Comparison of ENCODE assay signal across 24 cellular contexts in genomic region chr11:26676641-26677040, GRCh38. TPM values are rescaled to one million over a fixed set of nuclear protein-coding genes. Genes with fewer than 3 reads are reported as not detected.
"Had no signal": no experiment of that assay in that cellular context is flagged by ENCODE, and none has a peak within 500 bp of the region (broad histone marks: within the 10 kb centered on the region; RNA-seq: fewer than 3 reads in every experiment).

No MANE protein-coding gene starts in this region.

- H3K27me3 Mint-ChIP-seq: activated naive CD8-positive, alpha-beta T cell treated with anti-CD3 and anti-CD28 coated beads, Interleukin-2, amount 10 ng/mL, durations not matched to agents 7 days and 5 days had no signal

- H3K36me3 Mint-ChIP-seq: activated naive CD8-positive, alpha-beta T cell treated with anti-CD3 and anti-CD28 coated beads, Interleukin-2, amount 10 ng/mL, durations not matched to agents 7 days and 5 days; WTC11 had no signal

- H3K9me3 Mint-ChIP-seq: T-helper 1 cell treated with Interleukin-12 subunit alpha and Interleukin-12 subunit beta and Interleukin-4 antibody, amounts not matched to agents 30 μg/mL and 1 μg/mL, for 36 hours; WTC11 had no signal

- H3K27ac ChIP-seq: adrenal gland had no signal

- H3K27me3 ChIP-seq: adrenal gland had no signal

- DNase-seq: activated CD4-positive, alpha-beta T cell treated with anti-CD3 and anti-CD28 coated beads for 48 hours; activated CD4-positive, alpha-beta T cell treated with anti-CD3 and anti-CD28 coated beads, Interleukin-2, amount 50 U/mL, for 4 hours; activated CD4-positive, CD25-positive, alpha-beta regulatory T cell treated with anti-CD3 and anti-CD28 coated beads, Interleukin-2, amount 50 U/mL, for 72 hours; activated CD8-positive, alpha-beta memory T cell treated with anti-CD3 and anti-CD28 coated beads, Interleukin-2, amount 50 U/mL, for 48 hours; activated CD8-positive, alpha-beta T cell treated with anti-CD3 and anti-CD28 coated beads, Interleukin-2, amount 10 ng/mL, durations not matched to agents 7 days and 5 days; activated naive CD4-positive, alpha-beta T cell treated with anti-CD3 and anti-CD28 coated beads, Interleukin-2, amount 50 U/mL, for 16 hours; activated naive CD8-positive, alpha-beta T cell treated with anti-CD3 and anti-CD28 coated beads, Interleukin-2, amount 10 ng/mL, durations not matched to agents 7 days and 5 days; activated T-cell treated with anti-CD3 and anti-CD28 coated beads, Interleukin-2, amount 50 U/mL, for 1 hour; adrenal gland; anterior cingulate cortex; central memory CD4-positive, alpha-beta T cell; Karpas-422; NCI-H1105 treated with DMSO at 0.1 percent for 48 hours; NCI-H1930; NCI-H2171; NCI-H226; NCI-H526; SHP77 treated with DMSO at 0.1 percent for 48 hours; T-helper 9 cell had no signal

- H3K4me1 Mint-ChIP-seq: activated naive CD8-positive, alpha-beta T cell treated with anti-CD3 and anti-CD28 coated beads, Interleukin-2, amount 10 ng/mL, durations not matched to agents 7 days and 5 days; WTC11 had no signal

- H3K9me3 ChIP-seq: adrenal gland had no signal

- H3K4me3 Mint-ChIP-seq: activated CD8-positive, alpha-beta T cell treated with anti-CD3 and anti-CD28 coated beads, Interleukin-2, amount 10 ng/mL, durations not matched to agents 7 days and 5 days; activated naive CD8-positive, alpha-beta T cell treated with anti-CD3 and anti-CD28 coated beads, Interleukin-2, amount 10 ng/mL, durations not matched to agents 7 days and 5 days; T-helper 1 cell treated with Interleukin-12 subunit alpha and Interleukin-12 subunit beta and Interleukin-4 antibody, amounts not matched to agents 30 μg/mL and 1 μg/mL, for 36 hours; WTC11 had no signal

- H3K4me1 ChIP-seq: adrenal gland had no signal

- H3K4me3 ChIP-seq: adrenal gland, K562 had no signal

- ATAC-seq: activated CD8-positive, alpha-beta T cell treated with anti-CD3 and anti-CD28 coated beads, Interleukin-2, amount 10 ng/mL, durations not matched to agents 7 days and 5 days; K562; WTC11 had no signal

- H3K36me3 ChIP-seq: adrenal gland had no signal

- H3K27ac Mint-ChIP-seq: activated CD8-positive, alpha-beta T cell treated with anti-CD3 and anti-CD28 coated beads, Interleukin-2, amount 10 ng/mL, durations not matched to agents 7 days and 5 days; activated naive CD8-positive, alpha-beta T cell treated with anti-CD3 and anti-CD28 coated beads, Interleukin-2, amount 10 ng/mL, durations not matched to agents 7 days and 5 days; T-helper 1 cell treated with Interleukin-12 subunit alpha and Interleukin-12 subunit beta and Interleukin-4 antibody, amounts not matched to agents 30 μg/mL and 1 μg/mL, for 36 hours; WTC11 had no signal

RNA-seq across cellular contexts. Expression of gene SLC5A12, which starts 45.2 kb away (rescaled TPM):
- total RNA-seq: activated CD8-positive, alpha-beta T cell treated with anti-CD3 and anti-CD28 coated beads, Interleukin-2, amount 10 ng/mL, durations not matched to agents 7 days and 5 days; activated naive CD8-positive, alpha-beta T cell treated with anti-CD3 and anti-CD28 coated beads, Interleukin-2, amount 10 ng/mL, durations not matched to agents 7 days and 5 days; NCI-H460; SK-MEL-5 had no signal
